ENCODE assay signal across 7 cellular contexts in genomic region chr12:57090924-57091632, GRCh38. TPM values are rescaled to one million over a fixed set of nuclear protein-coding genes. Genes with fewer than 3 reads are reported as not detected.
DNase-seq lines count a peak whose midpoint lies in the region; ATAC-seq and TF ChIP-seq lines count a peak whose summit lies in the region.
"Had no signal": no experiment of that assay in that cellular context is flagged by ENCODE, and none has a peak within 500 bp of the region (broad histone marks: within the 10 kb centered on the region; RNA-seq: fewer than 3 reads in every experiment).

No MANE protein-coding gene starts in this region.

- H2AFZ ChIP-seq in mammary epithelial cell (ENCODE audit: low read depth, low read length): no peak overlapping the region

- peak overlapping the region; percentile 84 for H3K4me2 ChIP-seq in mammary epithelial cell (ENCODE audit: insufficient read depth, low read depth, low read length)

- peaks cover 73% of the 10 kb centered on the region for H3K4me1 ChIP-seq in mammary epithelial cell (ENCODE audit: insufficient read depth, low read length)

- WGBS in mammary epithelial cell (ENCODE audit: low coverage, missing lambda C conversion rate): 32% methylated on average over 9 of the region's 22 CpGs

- CTCF ChIA-PET in mammary epithelial cell (lab: Charles Lee; ENCODE audit: low non-redundant PET): no interaction called here

- ATAC-seq in GM18861 (IDR thresholded peaks at IDR 0.05; ENCODE audit: unreplicated experiment): no peak

- no peaks in the 10 kb centered on the region for H4K20me1 ChIP-seq in mammary epithelial cell (ENCODE audit: insufficient read depth, low read length)

- intact Hi-C loops in mammary epithelial cell (cut with micrococcal nuclease): no loop called here

- no peak overlapping the region for H3K27ac ChIP-seq in mammary epithelial cell (ENCODE audit: insufficient read depth, low read depth, low read length)

- no peaks in the 10 kb centered on the region for H3K27me3 ChIP-seq in mammary epithelial cell (ENCODE audit: insufficient read depth, low read length)

- H3K36me3 ChIP-seq in mammary epithelial cell (ENCODE audit: insufficient read depth, low read length): peaks cover 16% of the 10 kb centered on the region

- H3K9ac ChIP-seq in mammary epithelial cell (ENCODE audit: insufficient read depth, low read length): peak overlapping the region; percentile 66

- in situ Hi-C loops in GM13977 (cut with MboI; ENCODE audit: low pct_unique_long_range_greater_than_20kb, low sequenced_read_pairs, unreplicated experiment) (no loop called here), mammary epithelial cell (cut with MboI; ENCODE audit: low sequenced_read_pairs in 2 of 2) (no loop called here)

- dilution Hi-C loops in mammary epithelial cell (cut with HindIII; ENCODE audit: low sequenced_read_pairs): no loop called here

- no TSS peak for BruUV-seq in mammary epithelial cell (replicated peaks; lab: Mats Ljungman, UMichigan)

- TF ChIP-seq CTCF in GM13977 (IDR thresholded peaks at IDR 0.05; ENCODE audit: extremely low read depth, insufficient read depth, missing control alignments): no peak
- TF ChIP-seq CTCF in mammary epithelial cell (conservative IDR thresholded peaks at IDR 0.05 in 1 of 2, IDR thresholded peaks at IDR 0.05 in 1 of 2; ENCODE audit: extremely low read depth in 1 of 2, insufficient read depth in 1 of 2, low read depth in 1 of 2, low read length in 2 of 2): peak; percentile 19 to 30

- no peaks in the 10 kb centered on the region for H3K9me3 ChIP-seq in mammary epithelial cell (replicated peaks; ENCODE audit: insufficient read depth, low read length)

- H3K4me3 ChIP-seq in mammary epithelial cell (replicated peaks in 1 of 3; ENCODE audit: insufficient read depth in 1 of 3, low read depth in 2 of 3, low read length in 3 of 3): peak overlapping the region; percentile 57 to 88 (median 59)

- peak; percentile 3 for DNase-seq in GM13977 (ENCODE audit: low spot score)
- no peak for DNase-seq in mammary epithelial cell
- DNase-seq in nucleus accumbens (lab: John Stamatoyannopoulos, UW): peak in 45 of 56 donors; percentile 7 to 79 (median 47)
- no peak for DNase-seq in HuH-7 (ENCODE audit: low spot score)
- DNase-seq in COLO829 (ENCODE audit: low spot score): no peak
- DNase-seq: cerebellar nuclear complex had no signal

- peaks cover 48% of the 10 kb centered on the region for H3K79me2 ChIP-seq in mammary epithelial cell (ENCODE audit: insufficient read depth, low read length)

RNA-seq across cellular contexts. Expression of gene NAB2, which starts 2.2 kb away (rescaled TPM):
- total RNA-seq in mammary epithelial cell: 10 to 100 TPM; 33.8 to 35.3 TPM
- polyA plus RNA-seq in mammary epithelial cell: 28.4 TPM
- 66.6 TPM for polyA minus RNA-seq in mammary epithelial cell

RNA-seq across cellular contexts. Expression of gene NEMP1, which starts 12.5 kb away (rescaled TPM):
- total RNA-seq in mammary epithelial cell: 10 to 100 TPM in 1 of 2 donors, 1 to 10 TPM in 1; 7.3 to 31.0 TPM
- polyA plus RNA-seq in mammary epithelial cell: 11.4 TPM
- polyA minus RNA-seq in mammary epithelial cell: 22.2 TPM

RNA-seq across cellular contexts. Expression of gene STAT6, which starts 20.1 kb away (rescaled TPM):
- total RNA-seq in mammary epithelial cell: 100 to 1,000 TPM in 1 of 2 donors, 10 to 100 TPM in 1; 65.3 to 150 TPM
- 170 TPM for polyA plus RNA-seq in mammary epithelial cell
- 136 TPM for polyA minus RNA-seq in mammary epithelial cell

RNA-seq across cellular contexts. Expression of gene LRP1, which starts 37.2 kb away (rescaled TPM):
- 10 to 100 TPM; 33.2 to 57.0 TPM for total RNA-seq in mammary epithelial cell
- polyA plus RNA-seq in mammary epithelial cell: 11.3 TPM
- 75.1 TPM for polyA minus RNA-seq in mammary epithelial cell

RNA-seq across cellular contexts. Expression of gene MYO1A, which starts 41.1 kb away (rescaled TPM):
- total RNA-seq in mammary epithelial cell: not detected
- 0.03 TPM for polyA plus RNA-seq in mammary epithelial cell
- not detected for polyA minus RNA-seq in mammary epithelial cell

Comparison
In these comparisons a context has a peak if more than half of its experiments do, and no peak if none do; other contexts are left out.
1. DNase-seq: peak in GM13977 (single experiment) and nucleus accumbens (45 of 56); none in mammary epithelial cell (single experiment), HuH-7 (single experiment) and COLO829 (single experiment).